In the genomic region with DNA sequence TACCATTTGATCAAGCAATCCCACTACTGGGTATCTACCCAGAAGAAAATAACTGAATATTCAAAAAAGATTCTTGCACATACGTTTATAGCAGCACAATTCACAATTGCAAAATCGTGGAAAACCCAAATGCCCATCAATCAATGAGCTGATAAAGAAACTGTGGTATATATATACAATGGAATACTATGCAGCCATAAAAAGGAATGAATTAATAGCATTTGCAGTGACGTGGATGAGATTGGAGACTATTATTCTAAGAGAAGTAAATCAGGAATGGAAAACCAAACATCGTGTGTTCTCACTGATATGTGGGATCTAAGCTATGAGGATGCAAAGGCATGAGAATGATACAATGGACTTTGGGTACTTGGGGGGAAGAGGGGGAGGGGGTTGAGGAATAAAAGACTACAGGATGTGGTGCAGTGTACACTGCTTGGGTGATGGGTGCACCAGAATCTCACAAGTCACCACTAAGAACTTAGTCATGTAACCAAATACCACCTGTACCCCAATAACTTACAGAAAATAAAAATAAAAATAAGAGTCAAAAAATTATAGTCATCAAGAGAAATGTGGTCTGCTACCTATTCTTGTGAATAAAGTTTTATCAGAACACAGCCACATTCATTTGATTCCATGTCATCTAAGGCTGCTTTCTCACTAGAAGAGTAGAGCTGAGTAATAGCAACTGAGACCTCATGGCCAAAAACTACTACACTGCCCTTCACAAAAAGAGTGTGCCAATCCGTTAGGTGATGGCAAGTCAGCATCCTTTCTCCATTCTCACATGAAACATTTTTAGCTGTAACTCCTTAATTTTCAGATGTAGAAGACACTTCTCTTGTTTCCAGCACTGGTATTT, we compare ENCODE assay signal across 27 cellular contexts.
"Had no signal": no experiment of that assay in that cellular context is flagged by ENCODE, and none has a peak within 500 bp of the region (broad histone marks: within the 10 kb centered on the region; RNA-seq: fewer than 3 reads in every experiment).

No MANE protein-coding gene starts in this region.

- H3K27me3 ChIP-seq: brain microvascular endothelial cell, esophagus muscularis mucosa, foreskin keratinocyte, gastrocnemius medialis had no signal

- H3K4me1 ChIP-seq: foreskin keratinocyte, gastrocnemius medialis had no signal

- FAIRE-seq: astrocyte, bronchial epithelial cell, colon had no signal

- DNase-seq: activated CD4-positive, alpha-beta T cell treated with anti-CD3 and anti-CD28 coated beads for 48 hours; activated CD4-positive, alpha-beta T cell treated with anti-CD3 and anti-CD28 coated beads, Interleukin-2, amount 50 U/mL, for 1 hour; activated CD4-positive, alpha-beta T cell treated with anti-CD3 and anti-CD28 coated beads, Interleukin-2, amount 50 U/mL, for 48 hours; activated CD4-positive, CD25-positive, alpha-beta regulatory T cell; activated CD4-positive, CD25-positive, alpha-beta regulatory T cell treated with anti-CD3 and anti-CD28 coated beads, Interleukin-2, amount 50 U/mL, for 72 hours; activated CD8-positive, alpha-beta memory T cell treated with anti-CD3 and anti-CD28 coated beads for 24 hours; activated CD8-positive, alpha-beta T cell treated with anti-CD3 and anti-CD28 coated beads for 36 hours; activated effector memory CD4-positive, alpha-beta T cell treated with Interleukin-2 at 50 U/mL for 16 hours; activated gamma-delta T cell treated with Interleukin-2 at 50 U/mL for 16 hours; activated naive CD4-positive, alpha-beta T cell treated with anti-CD3 and anti-CD28 coated beads, Interleukin-2, amount 50 U/mL, for 16 hours; activated naive CD4-positive, alpha-beta T cell treated with Interleukin-2 at 50 U/mL for 16 hours; activated T-cell treated with anti-CD3 and anti-CD28 coated beads, Interleukin-2, amount 50 U/mL, for 48 hours; amniotic stem cell; anterior cingulate cortex; brain microvascular endothelial cell; cortex of kidney; dermis blood vessel endothelial cell; effector CD4-positive, alpha-beta T cell; effector memory CD8-positive, alpha-beta T cell; erythroblast; foreskin keratinocyte; gastrocnemius medialis; glutamatergic neuron had no signal

- H3K9me3 ChIP-seq: esophagus muscularis mucosa had no signal

- H3K36me3 ChIP-seq: brain microvascular endothelial cell, gastrocnemius medialis had no signal

- ATAC-seq: activated CD8-positive, alpha-beta T cell treated with anti-CD3 and anti-CD28 coated beads for 36 hours; effector memory CD8-positive, alpha-beta T cell; foreskin keratinocyte; gastrocnemius medialis had no signal

- H3K27ac ChIP-seq: brain microvascular endothelial cell, esophagus muscularis mucosa, foreskin keratinocyte, gastrocnemius medialis had no signal

- H3K4me3 ChIP-seq: esophagus muscularis mucosa, gastrocnemius medialis had no signal
